ENCODE assay signal across 35 cellular contexts in the genomic region with DNA sequence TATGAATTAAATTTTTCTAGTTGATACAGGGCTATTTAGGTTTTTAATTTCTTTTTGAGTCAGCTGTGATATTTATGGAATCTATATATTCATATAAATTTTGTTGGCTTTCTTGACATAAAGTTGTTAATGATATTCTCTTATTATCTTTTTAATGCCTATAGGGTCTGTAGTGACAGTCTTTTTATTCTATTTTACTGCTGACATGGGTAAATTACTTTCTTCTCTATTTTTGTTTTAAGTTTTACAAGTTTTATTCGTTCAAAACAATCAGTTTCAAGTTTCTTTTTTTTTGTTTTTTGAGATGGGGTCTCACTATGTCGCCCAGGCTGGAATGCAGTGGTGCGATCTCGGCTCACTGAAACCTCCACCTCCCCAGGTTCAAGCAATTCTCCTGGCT.
A peak's percentile ranks its signal among the peaks of the same experiment; 100 is the strongest.
DNase-seq lines count a peak whose midpoint lies in the region; ATAC-seq, FAIRE-seq and TF ChIP-seq lines count a peak whose summit lies in the region.
"Had no signal": no experiment of that assay in that cellular context is flagged by ENCODE, and none has a peak within 500 bp of the region (broad histone marks: within the 10 kb centered on the region; RNA-seq: fewer than 3 reads in every experiment).

No MANE protein-coding gene starts in this region.

- no peak overlapping the region for H2AK9ac ChIP-seq in IMR-90 (replicated peaks; ENCODE audit: low read depth, low read length, poor library complexity)

- H2BK20ac ChIP-seq in IMR-90 (ENCODE audit: low read depth, low read length) (no peak overlapping the region), H9 (ENCODE audit: low read depth, low read length, poor library complexity, severe bottlenecking) (no peak overlapping the region)

- POLR2A ChIA-PET in HepG2 (lab: Yijun Ruan, JAX) (no interaction called here), IMR-90 (lab: Charles Lee; ENCODE audit: unreplicated experiment) (no interaction called here), K562 (lab: Yijun Ruan, JAX) (no interaction called here)

- no peak overlapping the region for H2BK15ac ChIP-seq in IMR-90 (ENCODE audit: low read depth, low read length)
- no peak overlapping the region for H2BK15ac ChIP-seq in H9 (ENCODE audit: low read depth, low read length)

- TF ChIP-seq RAD21 in HepG2 (CRISPR knock-in tag; IDR thresholded peaks at IDR 0.05): no peak
- no peak for TF ChIP-seq RAD21 in IMR-90 (IDR thresholded peaks at IDR 0.05; ENCODE audit: low read length)
- TF ChIP-seq RAD21 in K562 (CRISPR knock-in tag; conservative IDR thresholded peaks at IDR 0.05 in 1 of 2, IDR thresholded peaks at IDR 0.05 in 1 of 2): no peak

- H3K4me1 ChIP-seq in HepG2 (ENCODE audit: insufficient read depth, low read length): no peaks in the 10 kb centered on the region
- H3K4me1 ChIP-seq in right lobe of liver: no peaks in the 10 kb centered on the region
- H3K4me1 ChIP-seq in IMR-90 (ENCODE audit: control insufficient read depth, insufficient read depth, low read length): no peaks in the 10 kb centered on the region
- no peaks in the 10 kb centered on the region for H3K4me1 ChIP-seq in K562 (replicated peaks in 1 of 2; ENCODE audit: control insufficient read depth in 2 of 2, insufficient read depth in 2 of 2, low read length in 2 of 2)
- no peaks in the 10 kb centered on the region for H3K4me1 ChIP-seq in GM23338 (ENCODE audit: insufficient read depth)
- peaks cover 2% of the 10 kb centered on the region; the same call in 1 of the 2 replicates for H3K4me1 ChIP-seq in H9 (ENCODE audit: insufficient read depth, low read length)
- H3K4me1 ChIP-seq: A549, BE2C, Caco-2 had no signal

- no peaks in the 10 kb centered on the region for H3K9me2 ChIP-seq in GM23338 (ENCODE audit: insufficient read depth)

- no peaks in the 10 kb centered on the region for H3K27me3 ChIP-seq in HepG2 (ENCODE audit: control insufficient read depth in 1 of 2, insufficient read depth in 2 of 2, low read length in 2 of 2)
- H3K27me3 ChIP-seq in right lobe of liver: no peaks in the 10 kb centered on the region
- no peaks in the 10 kb centered on the region for H3K27me3 ChIP-seq in IMR-90 (ENCODE audit: control insufficient read depth, insufficient read depth, low read length)
- H3K27me3 ChIP-seq in K562 (ENCODE audit: control insufficient read depth in 2 of 2, insufficient read depth in 2 of 2, low read length in 2 of 2): no peaks in the 10 kb centered on the region
- H3K27me3 ChIP-seq in GM23338 (ENCODE audit: insufficient read depth): no peaks in the 10 kb centered on the region
- no peaks in the 10 kb centered on the region for H3K27me3 ChIP-seq in H9 (ENCODE audit: insufficient read depth, low read length)
- H3K27me3 ChIP-seq: BE2C; BLaER1; BLaER1 treated with 17β-estradiol and CSF1 and Interleukin-3, amounts not matched to agents 10 nM and 100 nM had no signal

- no peaks in the 10 kb centered on the region for H3F3A ChIP-seq in GM23338 (replicated peaks; ENCODE audit: low read depth)

- WGBS in HepG2 (ENCODE audit: low lambda C conversion rate): 95% methylated on average over 4 of the region's 4 CpGs
- 94% methylated on average over 2 of the region's 4 CpGs for WGBS in right lobe of liver (ENCODE audit: insufficient coverage, low coverage, low lambda C conversion rate, missing lambda C conversion rate)
- no CpG with 5 or more reads among the region's 4 CpGs for WGBS in IMR-90 (ENCODE audit: extremely low coverage in 2 of 2, insufficient read length in 1 of 2), 2 experiments
- WGBS in K562 (ENCODE audit: insufficient coverage, low coverage, missing lambda C conversion rate): 84% methylated on average over 4 of the region's 4 CpGs
- no CpG with 5 or more reads among the region's 4 CpGs for WGBS in H9 (ENCODE audit: extremely low coverage, insufficient read length, low lambda C conversion rate)

- ATAC-seq in HepG2 (no peak), right lobe of liver (no peak), IMR-90 (ENCODE audit: low read depth) (no peak), K562 (no peak), GM18870 (IDR thresholded peaks at IDR 0.05; ENCODE audit: unreplicated experiment) (no peak), GM23338 (no peak)
- ATAC-seq: A549; CD8-positive, alpha-beta T cell had no signal

- no peaks in the 10 kb centered on the region for H3K23me2 ChIP-seq in H9 (ENCODE audit: insufficient read length, low read depth, low read length, poor library complexity, severe bottlenecking)

- BruUV-seq in HepG2 (replicated peaks; lab: Mats Ljungman, UMichigan) (no TSS peak), IMR-90 (replicated peaks; lab: Mats Ljungman, UMichigan) (no TSS peak), K562 (replicated peaks; lab: Mats Ljungman, UMichigan) (no TSS peak)

- H4K8ac ChIP-seq in IMR-90 (ENCODE audit: low read depth in 2 of 2, low read length in 2 of 2) (no peak overlapping the region), H9 (replicated peaks; ENCODE audit: insufficient read length, low read depth, low read length) (no peak overlapping the region)

- CTCF ChIA-PET in HepG2 (lab: Yijun Ruan, JAX; ENCODE audit: low intra/inter-chr PET ratio, low total read pairs): no interaction called here
- CTCF ChIA-PET in IMR-90 (lab: Yijun Ruan, JAX): no interaction called here
- CTCF ChIA-PET in K562 (lab: Yijun Ruan, JAX; ENCODE audit: low intra/inter-chr PET ratio): no interaction called here

- H3K9me3 ChIP-seq in HepG2 (ENCODE audit: low read length) (peaks cover 9% of the 10 kb centered on the region; the same call in 1 of the 2 replicates), right lobe of liver (no peaks in the 10 kb centered on the region), IMR-90 (ENCODE audit: control insufficient read depth, insufficient read depth, low read length) (no peaks in the 10 kb centered on the region), K562 (replicated peaks; ENCODE audit: control insufficient read depth, insufficient read depth, low read depth, low read length) (no peaks in the 10 kb centered on the region), H9 (ENCODE audit: control insufficient read depth, low read depth, low read length) (no peaks in the 10 kb centered on the region)
- H3K9me3 ChIP-seq: A549, BE2C had no signal

- no peak overlapping the region for H3K23ac ChIP-seq in IMR-90 (ENCODE audit: low read depth, low read length)
- H3K23ac ChIP-seq in H9 (ENCODE audit: insufficient read length, low read depth, low read length): no peak overlapping the region

- TF ChIP-seq POLR2A in HepG2 (IDR thresholded peaks at IDR 0.05; ENCODE audit: insufficient read depth in 1 of 2, low read depth in 2 of 2, low read length in 2 of 2): no peak
- TF ChIP-seq POLR2A in right lobe of liver (IDR thresholded peaks at IDR 0.05): no peak
- TF ChIP-seq POLR2A in IMR-90 (IDR thresholded peaks at IDR 0.05; ENCODE audit: low read depth, low read length): no peak
- no peak for TF ChIP-seq POLR2A in K562 (conservative IDR thresholded peaks at IDR 0.05)

- H4K91ac ChIP-seq in IMR-90 (ENCODE audit: insufficient read depth, low read depth, low read length): no peak overlapping the region
- H4K91ac ChIP-seq in H9 (ENCODE audit: insufficient read length, low read depth, low read length): no peak overlapping the region

- TF ChIP-seq CTCF in HepG2 (CRISPR knock-in tag; IDR thresholded peaks at IDR 0.05) (no peak), right lobe of liver (IDR thresholded peaks at IDR 0.05) (no peak), IMR-90 (conservative IDR thresholded peaks at IDR 0.05; ENCODE audit: low read depth, low read length) (no peak), K562 (IDR thresholded peaks at IDR 0.05 in 2 of 3, conservative IDR thresholded peaks at IDR 0.05 in 1 of 3; ENCODE audit: insufficient read depth in 2 of 3, low read depth in 1 of 3, low read length in 3 of 3) (no peak), GM23338 (conservative IDR thresholded peaks at IDR 0.05; ENCODE audit: low read depth in 2 of 2) (no peak), H9 (conservative IDR thresholded peaks at IDR 0.05) (no peak)

- H4K5ac ChIP-seq in IMR-90 (ENCODE audit: low read depth, low read length) (no peak overlapping the region), H9 (ENCODE audit: insufficient read length, low read depth, low read length) (no peak overlapping the region)

- no peak overlapping the region for H2AK5ac ChIP-seq in IMR-90 (ENCODE audit: low read depth, low read length)
- no peak overlapping the region for H2AK5ac ChIP-seq in H9 (ENCODE audit: insufficient read length, low read length)

- H3K9me3 Mint-ChIP-seq in GM23338 (peaks cover 12% of the 10 kb centered on the region), H9 (peaks cover 13 to 21% of the 10 kb centered on the region in 2 experiments; a peak in 4 of 5 replicates)

- in situ Hi-C loops in HepG2 (cut with HindIII; ENCODE audit: extremely low pct_ligation_motif_present, low pct_unique_long_range_greater_than_20kb): no loop called here
- in situ Hi-C loops in IMR-90 (cut with MboI; ENCODE audit: low sequenced_read_pairs): no loop called here
- in situ Hi-C loops in K562 (cut with MboI): no loop called here

- H3K36me3 ChIP-seq in HepG2 (replicated peaks in 1 of 2; ENCODE audit: control insufficient read depth in 1 of 2, insufficient read depth in 2 of 2, low read length in 2 of 2): peaks cover 1 to 4% of the 10 kb centered on the region in 2 experiments; a peak in 1 of 5 replicates
- H3K36me3 ChIP-seq in right lobe of liver: no peaks in the 10 kb centered on the region
- H3K36me3 ChIP-seq in IMR-90 (ENCODE audit: control insufficient read depth, insufficient read depth, low read length): no peaks in the 10 kb centered on the region
- no peaks in the 10 kb centered on the region for H3K36me3 ChIP-seq in K562 (ENCODE audit: control insufficient read depth, insufficient read depth, low read length)
- no peaks in the 10 kb centered on the region for H3K36me3 ChIP-seq in GM23338 (ENCODE audit: insufficient read depth)
- H3K36me3 ChIP-seq: BE2C had no signal

- intact Hi-C loops in HepG2 (cut with micrococcal nuclease; ENCODE audit: unreplicated experiment): no loop called here
- intact Hi-C loops in right lobe of liver (cut with DNase I): no loop called here
- intact Hi-C loops in IMR-90 (cut with micrococcal nuclease): no loop called here
- intact Hi-C loops in K562 (cut with micrococcal nuclease): no loop called here

- H2AFZ ChIP-seq in HepG2 (ENCODE audit: low read length): no peak overlapping the region
- no peak overlapping the region for H2AFZ ChIP-seq in IMR-90 (replicated peaks; ENCODE audit: low read length, poor library complexity)
- no peak overlapping the region for H2AFZ ChIP-seq in K562 (ENCODE audit: low read depth, low read length)
- H2AFZ ChIP-seq in GM23338: no peak overlapping the region
- H2AFZ ChIP-seq in H9 (ENCODE audit: low read length): no peak overlapping the region

- H3K56ac ChIP-seq in IMR-90 (ENCODE audit: extremely low read depth, insufficient read depth, low read length): no peak overlapping the region
- no peak overlapping the region for H3K56ac ChIP-seq in H9 (ENCODE audit: insufficient read length, low read depth, low read length)

- no peaks in the 10 kb centered on the region for H3K9me1 ChIP-seq in IMR-90 (ENCODE audit: insufficient read depth, low read length)
- H3K9me1 ChIP-seq in K562 (ENCODE audit: control insufficient read depth, insufficient read depth, low read length): no peaks in the 10 kb centered on the region

- H4K20me1 ChIP-seq in HepG2 (ENCODE audit: insufficient read depth, low read length) (no peaks in the 10 kb centered on the region), IMR-90 (ENCODE audit: insufficient read depth, low read length) (no peaks in the 10 kb centered on the region), K562 (replicated peaks; ENCODE audit: control insufficient read depth, insufficient read depth, low read length) (no peaks in the 10 kb centered on the region), GM23338 (replicated peaks; ENCODE audit: insufficient read depth) (no peaks in the 10 kb centered on the region), H9 (ENCODE audit: control insufficient read depth, insufficient read depth, insufficient read length) (no peaks in the 10 kb centered on the region)
- H4K20me1 ChIP-seq: BLaER1; BLaER1 treated with 17β-estradiol and CSF1 and Interleukin-3, amounts not matched to agents 10 nM and 100 nM had no signal

- H3T11ph ChIP-seq in H9 (ENCODE audit: low read length): no peak overlapping the region

- H3K79me1 ChIP-seq in IMR-90 (ENCODE audit: low read depth in 1 of 2, low read length in 2 of 2): no peaks in the 10 kb centered on the region
- no peaks in the 10 kb centered on the region for H3K79me1 ChIP-seq in H9 (ENCODE audit: insufficient read depth, low read depth, low read length, poor library complexity, severe bottlenecking)

- no peak overlapping the region for H3K14ac ChIP-seq in IMR-90 (replicated peaks; ENCODE audit: low read depth, low read length)
- H3K14ac ChIP-seq in H9 (ENCODE audit: insufficient read depth, low read length): no peak overlapping the region

- no peak overlapping the region for H3K4me3 ChIP-seq in HepG2 (replicated peaks in 1 of 3; ENCODE audit: insufficient read depth in 1 of 3, low read depth in 2 of 3, low read length in 3 of 3)
- H3K4me3 ChIP-seq in right lobe of liver: no peak overlapping the region
- no peak overlapping the region for H3K4me3 ChIP-seq in IMR-90 (ENCODE audit: insufficient read depth, low read depth, low read length)
- H3K4me3 ChIP-seq in K562: no peak overlapping the region
- H3K4me3 ChIP-seq in GM23338: no peak overlapping the region
- H3K4me3 ChIP-seq: A549; BLaER1; BLaER1 treated with 17β-estradiol and CSF1 and Interleukin-3, amounts not matched to agents 10 nM and 100 nM had no signal

- H2BK5ac ChIP-seq in IMR-90 (ENCODE audit: low read depth, low read length, poor library complexity, severe bottlenecking): no peak overlapping the region
- H2BK5ac ChIP-seq in H9 (ENCODE audit: insufficient read length, low read length): no peak overlapping the region

- TF ChIP-seq EP300 in HepG2 (IDR thresholded peaks at IDR 0.05; ENCODE audit: low read depth in 2 of 2, low read length in 2 of 2) (no peak), HepG2 (CRISPR knock-in tag; IDR thresholded peaks at IDR 0.05; ENCODE audit: borderline replicate concordance) (no peak), K562 (IDR thresholded peaks at IDR 0.05; ENCODE audit: low read length) (no peak)

- no peak overlapping the region for H3K18ac ChIP-seq in IMR-90 (ENCODE audit: low read depth, low read length)
- H3K18ac ChIP-seq in H9 (ENCODE audit: insufficient read length, low read depth, low read length): no peak overlapping the region

- H3K36me3 Mint-ChIP-seq in GM23338 (ENCODE audit: low read depth) (peaks cover 26% of the 10 kb centered on the region), H9 (ENCODE audit: insufficient read depth in 1 of 3, low read depth in 3 of 3) (peaks cover 3 to 17% (median 6%) of the 10 kb centered on the region in 3 experiments; a peak in 5 of 7 replicates)

- no peak overlapping the region for H2BK12ac ChIP-seq in H9 (ENCODE audit: insufficient read length, low read depth, low read length)

- no peak overlapping the region for H2BK120ac ChIP-seq in IMR-90 (ENCODE audit: low read depth, low read length)
- no peak overlapping the region for H2BK120ac ChIP-seq in H9 (ENCODE audit: low read depth, low read length, poor library complexity, severe bottlenecking)

- DNase-seq in HepG2 (ENCODE audit: low spot score) (no peak), right lobe of liver (no peak), IMR-90 (no peak), K562 (ENCODE audit: extremely low read depth in 1 of 4, low spot score in 3 of 4) (no peak), GM23338 (ENCODE audit: low spot score) (no peak), H9 (no peak)
- DNase-seq: 8988T; ACHN; AML-193; BE2C; C1 segment of cervical spinal cord; Caco-2; Calu3; CD4-positive, alpha-beta memory T cell; CD4-positive, alpha-beta T cell; CD4-positive, CD25-positive, alpha-beta regulatory T cell; CD8-positive, alpha-beta memory T cell; CD8-positive, alpha-beta T cell; COR-L47; DMS 273 treated with DMSO at 0.1 percent for 48 hours; DMS153; DMS53; DMS79; DMS79 treated with DMSO at 0.1 percent for 48 hours; DND-41; EL had no signal

- H3K27me3 Mint-ChIP-seq in GM23338 (ENCODE audit: insufficient read depth, low read depth, poor library complexity) (no peaks in the 10 kb centered on the region), H9 (ENCODE audit: low read depth) (no peaks in the 10 kb centered on the region)
- H3K27me3 Mint-ChIP-seq: B cell; CD4-positive, alpha-beta memory T cell; CD4-positive, alpha-beta T cell; CD4-positive, CD25-positive, alpha-beta regulatory T cell; CD8-positive, alpha-beta memory T cell had no signal

- no peak overlapping the region for H3K4me3 Mint-ChIP-seq in GM23338
- no peak overlapping the region for H3K4me3 Mint-ChIP-seq in H9
- H3K4me3 Mint-ChIP-seq: B cell; CD14-positive monocyte; CD4-positive, alpha-beta memory T cell; CD4-positive, alpha-beta T cell; CD4-positive, CD25-positive, alpha-beta regulatory T cell; CD8-positive, alpha-beta memory T cell; CD8-positive, alpha-beta T cell had no signal

- H3K4me1 Mint-ChIP-seq in GM23338 (peaks cover 7% of the 10 kb centered on the region; the same call in 1 of the 3 replicates), H9 (peaks cover 3 to 4% of the 10 kb centered on the region in 2 experiments; a peak in 3 of 4 replicates)
- H3K4me1 Mint-ChIP-seq: B cell; CD4-positive, alpha-beta memory T cell; CD4-positive, CD25-positive, alpha-beta regulatory T cell; CD8-positive, alpha-beta memory T cell had no signal

- H3K27ac ChIP-seq in HepG2 (ENCODE audit: extremely low read length, insufficient read depth, low read length) (no peak overlapping the region), right lobe of liver (no peak overlapping the region), IMR-90 (ENCODE audit: insufficient read depth, low read length) (no peak overlapping the region), K562 (ENCODE audit: extremely low read depth, low read depth, low read length) (no peak overlapping the region), GM23338 (ENCODE audit: low read depth) (no peak overlapping the region), H9 (ENCODE audit: insufficient read length, low read depth, low read length) (no peak overlapping the region)
- H3K27ac ChIP-seq: 22Rv1; A549; BLaER1; BLaER1 treated with 17β-estradiol and CSF1 and Interleukin-3, amounts not matched to agents 10 nM and 100 nM; C4-2B had no signal

- no peak for FAIRE-seq in HepG2 (lab: Jason Lieb, UNC)
- FAIRE-seq in K562 (lab: Jason Lieb, UNC): no peak
- FAIRE-seq in colon (lab: Jason Lieb, UNC): peak; percentile 36
- FAIRE-seq: A549 had no signal

- H3K4me2 ChIP-seq in HepG2 (ENCODE audit: low read depth, low read length) (no peak overlapping the region), IMR-90 (ENCODE audit: low read depth, low read length) (no peak overlapping the region), K562 (ENCODE audit: insufficient read depth, low read length) (no peak overlapping the region), GM23338 (no peak overlapping the region), H9 (ENCODE audit: insufficient read depth, insufficient read length, low read length) (no peak overlapping the region)
- H3K4me2 ChIP-seq: A549; BLaER1; BLaER1 treated with 17β-estradiol and CSF1 and Interleukin-3, amounts not matched to agents 10 nM and 100 nM had no signal

- H3K27ac Mint-ChIP-seq in GM23338 (no peak overlapping the region), H9 (no peak overlapping the region)
- H3K27ac Mint-ChIP-seq: B cell; CD14-positive monocyte; CD4-positive, alpha-beta memory T cell; CD4-positive, alpha-beta T cell; CD4-positive, CD25-positive, alpha-beta regulatory T cell; CD8-positive, alpha-beta memory T cell; CD8-positive, alpha-beta T cell had no signal

- H3K9ac ChIP-seq in HepG2 (ENCODE audit: insufficient read depth, low read depth, low read length) (no peak overlapping the region), IMR-90 (ENCODE audit: low read depth, low read length) (no peak overlapping the region), K562 (ENCODE audit: insufficient read depth in 1 of 2, low read depth in 2 of 2, low read length in 2 of 2) (no peak overlapping the region), H9 (ENCODE audit: extremely low read depth, insufficient read length, low read length) (no peak overlapping the region)
- H3K9ac ChIP-seq: BLaER1; BLaER1 treated with 17β-estradiol and CSF1 and Interleukin-3, amounts not matched to agents 10 nM and 100 nM had no signal

- no peaks in the 10 kb centered on the region for H3K79me2 ChIP-seq in HepG2 (ENCODE audit: insufficient read depth, low read length)
- no peaks in the 10 kb centered on the region for H3K79me2 ChIP-seq in K562 (ENCODE audit: control insufficient read depth, insufficient read depth, low read length)
- no peaks in the 10 kb centered on the region for H3K79me2 ChIP-seq in GM23338 (replicated peaks; ENCODE audit: insufficient read depth)
- H3K79me2 ChIP-seq in H9 (ENCODE audit: insufficient read depth, low read length): no peaks in the 10 kb centered on the region

- no peak overlapping the region for H3K4ac ChIP-seq in IMR-90 (ENCODE audit: low read depth, low read length)
- H3K4ac ChIP-seq in H9 (ENCODE audit: low read depth, low read length): no peak overlapping the region

- dilution Hi-C loops in IMR-90 (cut with HindIII; ENCODE audit: low sequenced_read_pairs, unreplicated experiment): no loop called here
